29 cellular contexts compared by ENCODE assay signal in the genomic region with DNA sequence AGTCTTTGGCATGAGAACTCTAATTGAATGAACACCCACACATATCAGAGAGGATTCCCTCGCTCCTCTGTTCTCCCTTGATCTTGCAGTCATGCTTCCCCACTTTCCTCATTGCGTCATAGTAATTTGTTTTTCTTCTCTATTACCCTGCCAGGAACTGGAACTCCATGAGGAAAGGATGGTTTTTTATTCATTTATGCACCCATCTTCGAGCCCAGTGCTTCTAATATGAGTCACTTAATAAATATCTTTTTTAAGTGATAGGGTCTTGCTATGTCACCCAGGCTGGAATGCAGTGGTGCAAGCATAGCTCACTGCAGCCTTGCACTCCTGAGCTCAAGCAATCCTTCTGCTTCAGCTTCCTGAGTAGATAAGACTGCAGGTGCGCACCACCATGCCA.
DNase-seq lines count a peak whose midpoint lies in the region; ATAC-seq and TF ChIP-seq lines count a peak whose summit lies in the region.
"Had no signal": no experiment of that assay in that cellular context is flagged by ENCODE, and none has a peak within 500 bp of the region (broad histone marks: within the 10 kb centered on the region; RNA-seq: fewer than 3 reads in every experiment).

No MANE protein-coding gene starts in this region.

- TF ChIP-seq POLR2A in gastroesophageal sphincter (IDR thresholded peaks at IDR 0.05): no peak

- no peak overlapping the region for H3K27ac ChIP-seq in RWPE2 (ENCODE audit: poor library complexity, severe bottlenecking)
- no peak overlapping the region for H3K27ac ChIP-seq in gastroesophageal sphincter
- H3K27ac ChIP-seq in foreskin keratinocyte: no peak overlapping the region
- H3K27ac ChIP-seq: heart left ventricle, upper lobe of left lung had no signal

- 50 to 53% methylated on average over 3 to 4 of the region's 4 CpGs for WGBS in gastroesophageal sphincter (ENCODE audit: low coverage in 1 of 2), 2 donors

- H3K9me3 ChIP-seq in RWPE2 (ENCODE audit: severe bottlenecking): no peaks in the 10 kb centered on the region
- no peaks in the 10 kb centered on the region for H3K9me3 ChIP-seq in gastroesophageal sphincter
- H3K9me3 ChIP-seq: heart left ventricle, MG63, SK-N-SH, upper lobe of left lung had no signal

- no peak for TF ChIP-seq EP300 in gastroesophageal sphincter (IDR thresholded peaks at IDR 0.05)

- H3K27me3 ChIP-seq in RWPE2 (ENCODE audit: insufficient read depth, poor library complexity, severe bottlenecking) (no peaks in the 10 kb centered on the region), gastroesophageal sphincter (no peaks in the 10 kb centered on the region), foreskin keratinocyte (peaks cover 26% of the 10 kb centered on the region)
- H3K27me3 ChIP-seq: MG63, upper lobe of left lung had no signal

- H3K4me1 ChIP-seq in RWPE2 (ENCODE audit: insufficient read depth, poor library complexity, severe bottlenecking) (no peaks in the 10 kb centered on the region), gastroesophageal sphincter (no peaks in the 10 kb centered on the region), foreskin keratinocyte (no peaks in the 10 kb centered on the region)
- H3K4me1 ChIP-seq: heart left ventricle had no signal

- TF ChIP-seq CTCF in RWPE2 (IDR thresholded peaks at IDR 0.05; ENCODE audit: poor library complexity, severe bottlenecking) (no peak), gastroesophageal sphincter (IDR thresholded peaks at IDR 0.05) (no peak), foreskin keratinocyte (conservative IDR thresholded peaks at IDR 0.05) (no peak)

- H3K36me3 ChIP-seq in RWPE2 (ENCODE audit: low read depth) (no peaks in the 10 kb centered on the region), gastroesophageal sphincter (no peaks in the 10 kb centered on the region)
- H3K36me3 ChIP-seq: heart left ventricle, MG63, upper lobe of left lung had no signal

- H3K4me3 ChIP-seq in RWPE2 (ENCODE audit: severe bottlenecking): no peak overlapping the region
- no peak overlapping the region for H3K4me3 ChIP-seq in gastroesophageal sphincter
- H3K4me3 ChIP-seq: heart left ventricle, K562, lung, MG63, upper lobe of left lung had no signal

- DNase-seq in ELR (ENCODE audit: low read depth) (peak; percentile 9), RWPE2 (ENCODE audit: low spot score) (no peak), middle frontal gyrus (ENCODE audit: extremely low spot score, low spot score) (no peak), NCI-H1048 (lab: John Stamatoyannopoulos, UW) (no peak), foreskin keratinocyte (no peak)
- DNase-seq: activated CD4-positive, CD25-positive, alpha-beta regulatory T cell treated with anti-CD3 and anti-CD28 coated beads, Interleukin-2, amount 50 U/mL, for 72 hours; activated CD8-positive, alpha-beta T cell treated with anti-CD3 and anti-CD28 coated beads, Interleukin-2, amount 10 ng/mL, durations not matched to agents 7 days and 5 days; activated effector memory CD4-positive, alpha-beta T cell treated with anti-CD3 and anti-CD28 coated beads, Interleukin-2, amount 50 U/mL, for 16 hours; activated naive CD8-positive, alpha-beta T cell treated with anti-CD3 and anti-CD28 coated beads, Interleukin-2, amount 10 ng/mL, durations not matched to agents 7 days and 5 days; CD4-positive, CD25-positive, alpha-beta regulatory T cell; GOT3; heart left ventricle; MG63; NCI-H1417; NCI-H2081; NCI-H345; NCI-H748 treated with DMSO at 0.1 percent for 48 hours; posterior cingulate gyrus; SK-N-SH; stimulated activated CD4-positive, alpha-beta T cell treated with anti-CD3 and anti-CD28 coated beads, Interleukin-4, amount 100 ng/mL, for 24 hours; substantia nigra; T-helper 17 cell; upper lobe of left lung had no signal

- 0 out of 3 replicates have a peak, but pooled peaks have one; percentile 33 for ATAC-seq in RWPE2 (ENCODE audit: low read depth)
- ATAC-seq in gastroesophageal sphincter: peak; percentile 65
- ATAC-seq in foreskin keratinocyte: no peak
- no peak for ATAC-seq in GM21786 (IDR thresholded peaks at IDR 0.05; ENCODE audit: unreplicated experiment)
- ATAC-seq: activated CD8-positive, alpha-beta T cell treated with anti-CD3 and anti-CD28 coated beads, Interleukin-2, amount 10 ng/mL, durations not matched to agents 7 days and 5 days; heart left ventricle; K562; sciatic nerve; stimulated activated memory B cell treated with anti-CD40 and anti-IgM and Interleukin-4, amounts not matched to agents 10 μg/mL and 1 μg/mL and 100 μg/mL, for 72 hours; T-helper 17 cell had no signal

Comparison
In these comparisons a context has a peak if more than half of its experiments do, and no peak if none do; other contexts are left out.
1. ATAC-seq: peak in RWPE2 (single experiment) and gastroesophageal sphincter (single experiment); none in foreskin keratinocyte (single experiment) and GM21786 (single experiment).